26 cellular contexts compared by ENCODE assay signal in the genomic region with DNA sequence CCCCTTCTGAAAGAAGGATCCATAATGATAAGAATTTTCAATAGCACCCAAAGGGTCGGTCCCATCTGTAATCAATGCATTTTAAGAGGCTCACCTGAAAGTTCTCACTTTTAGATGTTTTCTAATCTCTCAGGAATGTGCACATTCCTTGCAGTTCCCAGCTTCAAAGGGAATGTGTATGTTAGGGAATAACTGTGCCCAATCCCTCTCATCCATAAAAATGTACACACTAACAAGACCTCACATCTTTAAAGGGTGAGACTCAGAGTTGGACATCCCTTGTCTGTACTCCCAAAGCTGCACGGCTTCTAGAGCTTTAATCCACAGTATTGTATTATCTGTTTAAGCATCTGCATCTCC. TPM values are rescaled to one million over a fixed set of nuclear protein-coding genes. Genes with fewer than 3 reads are reported as not detected.
DNase-seq lines count a peak whose midpoint lies in the region; ATAC-seq, FAIRE-seq and TF ChIP-seq lines count a peak whose summit lies in the region.
"Had no signal": no experiment of that assay in that cellular context is flagged by ENCODE, and none has a peak within 500 bp of the region (broad histone marks: within the 10 kb centered on the region; RNA-seq: fewer than 3 reads in every experiment).

No MANE protein-coding gene starts in this region.

- H4K8ac ChIP-seq in trophoblast cell (ENCODE audit: low read depth, low read length): no peak overlapping the region

- no peak overlapping the region for H4K12ac ChIP-seq in trophoblast cell (ENCODE audit: low read depth, low read length)

- no peak overlapping the region for H3K23ac ChIP-seq in trophoblast cell (ENCODE audit: low read length)

- H3K27ac Mint-ChIP-seq in Caco-2 (ENCODE audit: unreplicated experiment): peak overlapping the region; percentile 89
- H3K27ac Mint-ChIP-seq in astrocyte (ENCODE audit: unreplicated experiment): peak overlapping the region; percentile 91
- H3K27ac Mint-ChIP-seq in WTC11: no peak overlapping the region
- H3K27ac Mint-ChIP-seq: activated CD4-positive, alpha-beta T cell treated with anti-CD3 and anti-CD28 coated beads, Interleukin-2, amount 10 ng/mL, durations not matched to agents 24 days and 14 days; T-helper 2 cell treated with Interferon-gamma antibody and Interleukin-4, amounts not matched to agents 5 μg/mL and 100 μg/mL, for 36 hours had no signal

- TF ChIP-seq CTCF in Caco-2 (IDR thresholded peaks at IDR 0.05; ENCODE audit: insufficient read depth in 1 of 2, low read depth in 1 of 2, low read length in 1 of 2, severe bottlenecking in 1 of 2, unreplicated experiment in 1 of 2): no peak
- no peak for TF ChIP-seq CTCF in astrocyte (IDR thresholded peaks at IDR 0.05; ENCODE audit: insufficient read depth, low read depth, low read length)
- TF ChIP-seq CTCF in WTC11 (IDR thresholded peaks at IDR 0.05): no peak

- no peak overlapping the region for H3K4ac ChIP-seq in trophoblast cell (ENCODE audit: low read depth, low read length)

- DNase-seq in Caco-2 (peak in 1 of 2 experiments; percentile 34), M059J (ENCODE audit: low read depth) (peak; percentile 21), astrocyte (ENCODE audit: low read depth) (no peak), trophoblast cell (peak; percentile 19 to 70), cortex of kidney (lab: John Stamatoyannopoulos, UW) (no peak), GOT3 (lab: John Stamatoyannopoulos, UW) (no peak), hippocampal formation (lab: John Stamatoyannopoulos, UW) (no peak), WTC11 (ENCODE audit: low spot score) (no peak)
- DNase-seq: activated CD4-positive, alpha-beta T cell treated with anti-CD3 and anti-CD28 coated beads, Interleukin-2, amount 10 ng/mL, durations not matched to agents 24 days and 14 days; activated naive CD4-positive, alpha-beta T cell; activated T-cell treated with anti-CD3 and anti-CD28 coated beads, Interleukin-2, amount 50 U/mL, for 48 hours; C1 segment of cervical spinal cord; dermis blood vessel endothelial cell; glutamatergic neuron; KBM-7; NCI-H1436 treated with DMSO at 0.1 percent for 48 hours; NCI-H2107; NCI-H446 treated with DMSO at 0.1 percent for 48 hours; psoas muscle; stimulated activated CD4-positive, alpha-beta T cell treated with anti-CD3 and anti-CD28 coated beads, Interleukin-1b, Interleukin-23, amount 100 ng/mL, for 48 hours; substantia nigra had no signal

- H2AK5ac ChIP-seq in trophoblast cell (ENCODE audit: low read length): no peak overlapping the region

- POLR2A ChIA-PET in Caco-2 (lab: Charles Lee) (interaction anchor here (0.5 to 1.4 kb wide), 4 partner anchors 10 to 111 kb away, joined by 3 to 4 read pairs (median 4); no protein-coding TSS in a partner anchor), WTC11 (lab: Charles Lee) (interaction anchor here (0.5 to 1.0 kb wide), 4 partner anchors 10 to 122 kb away, joined by 3 to 5 read pairs (median 4); partner anchors contain the start of gene CCN1)

- H3K4me1 ChIP-seq in Caco-2 (peaks cover 67% of the 10 kb centered on the region), astrocyte (ENCODE audit: insufficient read depth, low read length) (peaks cover 73% of the 10 kb centered on the region), trophoblast cell (ENCODE audit: control insufficient read depth in 1 of 2, insufficient read depth in 2 of 2, low read length in 2 of 2) (peaks cover 20 to 27% of the 10 kb centered on the region in 2 experiments)
- H3K4me1 ChIP-seq: psoas muscle had no signal

- CTCF ChIA-PET in Caco-2 (lab: Charles Lee) (interaction anchor here (0.6 to 0.9 kb wide), 2 partner anchors 28 to 68 kb away, joined by 3 read pairs; no protein-coding TSS in a partner anchor), WTC11 (lab: Charles Lee) (interaction anchor here (0.6 to 0.9 kb wide), 2 partner anchors 82 to 227 kb away, joined by 3 read pairs; no protein-coding TSS in a partner anchor)

- H3K27me3 ChIP-seq in Caco-2 (replicated peaks; ENCODE audit: control insufficient read depth, insufficient read depth, low read length): no peaks in the 10 kb centered on the region
- H3K27me3 ChIP-seq in astrocyte (ENCODE audit: insufficient read depth, low read length): no peaks in the 10 kb centered on the region
- no peaks in the 10 kb centered on the region for H3K27me3 ChIP-seq in trophoblast cell (ENCODE audit: insufficient read depth, low read length)
- H3K27me3 ChIP-seq: vagina had no signal

- intact Hi-C loops in Caco-2 (cut with micrococcal nuclease; ENCODE audit: unreplicated experiment): loop anchor here (1.0 kb wide), 2 partner anchors 20 to 27 kb away; no protein-coding TSS in a partner anchor

- no peaks in the 10 kb centered on the region for H3K27me3 Mint-ChIP-seq in Caco-2 (ENCODE audit: insufficient read depth, unreplicated experiment)
- no peaks in the 10 kb centered on the region for H3K27me3 Mint-ChIP-seq in astrocyte (ENCODE audit: low read depth, unreplicated experiment)
- H3K27me3 Mint-ChIP-seq in WTC11 (ENCODE audit: low read depth): peaks cover 10% of the 10 kb centered on the region

- WGBS in trophoblast cell (ENCODE audit: extremely low coverage, insufficient coverage, insufficient read length): no CpG with 5 or more reads among the region's 2 CpGs

- no peak for ATAC-seq in WTC11
- ATAC-seq: psoas muscle had no signal

- no peak overlapping the region for H3K14ac ChIP-seq in trophoblast cell (ENCODE audit: low read length)

- H3K9me3 ChIP-seq in Caco-2 (no peaks in the 10 kb centered on the region), astrocyte (ENCODE audit: insufficient read depth, low read depth, low read length) (no peaks in the 10 kb centered on the region), trophoblast cell (ENCODE audit: insufficient read depth, low read depth, low read length) (no peaks in the 10 kb centered on the region)
- H3K9me3 ChIP-seq: psoas muscle, vagina had no signal

- no peak overlapping the region for H2BK12ac ChIP-seq in trophoblast cell (ENCODE audit: low read length)

- H3K36me3 ChIP-seq in Caco-2 (ENCODE audit: control insufficient read depth, insufficient read depth, low read length) (no peaks in the 10 kb centered on the region), astrocyte (ENCODE audit: insufficient read depth, low read length) (peaks cover 16% of the 10 kb centered on the region), trophoblast cell (ENCODE audit: control insufficient read depth in 1 of 2, insufficient read depth in 2 of 2, low read length in 2 of 2) (peaks cover 0 to 3% of the 10 kb centered on the region in 2 experiments)
- H3K36me3 ChIP-seq: vagina had no signal

- H3K4me3 ChIP-seq in Caco-2 (ENCODE audit: low read depth, low read length): no peak overlapping the region
- no peak overlapping the region for H3K4me3 ChIP-seq in astrocyte (ENCODE audit: insufficient read depth, low read depth, low read length)
- no peak overlapping the region for H3K4me3 ChIP-seq in trophoblast cell (ENCODE audit: low read depth, low read length)
- H3K4me3 ChIP-seq: psoas muscle, SK-N-MC, vagina had no signal

- H3K9me3 Mint-ChIP-seq in Caco-2 (ENCODE audit: unreplicated experiment) (peaks cover 9% of the 10 kb centered on the region), astrocyte (ENCODE audit: unreplicated experiment) (no peaks in the 10 kb centered on the region), WTC11 (peaks cover 12% of the 10 kb centered on the region)
- H3K9me3 Mint-ChIP-seq: activated CD4-positive, alpha-beta T cell treated with anti-CD3 and anti-CD28 coated beads, Interleukin-2, amount 10 ng/mL, durations not matched to agents 24 days and 14 days; T-helper 2 cell treated with Interferon-gamma antibody and Interleukin-4, amounts not matched to agents 5 μg/mL and 100 μg/mL, for 36 hours had no signal

- no peak for FAIRE-seq in astrocyte (lab: Jason Lieb, UNC)
- FAIRE-seq: D721Med had no signal

- H3K27ac ChIP-seq in astrocyte (ENCODE audit: low read depth, low read length) (peak overlapping the region; percentile 75), trophoblast cell (ENCODE audit: low read depth, low read length) (peak overlapping the region; percentile 45)
- H3K27ac ChIP-seq: psoas muscle, SK-N-MC, VCaP had no signal

- H3K4me2 ChIP-seq in astrocyte (ENCODE audit: low read length) (peak overlapping the region; percentile 61), trophoblast cell (ENCODE audit: low read length) (peak overlapping the region; percentile 11)

- H2BK120ac ChIP-seq in trophoblast cell (ENCODE audit: insufficient read depth, low read length, poor library complexity): no peak overlapping the region

- peaks cover 99% of the 10 kb centered on the region for H3K79me2 ChIP-seq in astrocyte (ENCODE audit: insufficient read depth, low read length)
- H3K79me2 ChIP-seq in trophoblast cell (ENCODE audit: control insufficient read depth, insufficient read depth, low read length, poor library complexity): peaks cover under 1% of the 10 kb centered on the region

- no peak overlapping the region for H3K4me3 Mint-ChIP-seq in Caco-2 (ENCODE audit: unreplicated experiment)
- peak overlapping the region; percentile 34 for H3K4me3 Mint-ChIP-seq in astrocyte (ENCODE audit: unreplicated experiment)
- no peak overlapping the region for H3K4me3 Mint-ChIP-seq in WTC11
- H3K4me3 Mint-ChIP-seq: activated CD4-positive, alpha-beta T cell treated with anti-CD3 and anti-CD28 coated beads, Interleukin-2, amount 10 ng/mL, durations not matched to agents 24 days and 14 days; T-helper 2 cell treated with Interferon-gamma antibody and Interleukin-4, amounts not matched to agents 5 μg/mL and 100 μg/mL, for 36 hours had no signal

- no peak overlapping the region for H3K18ac ChIP-seq in trophoblast cell (ENCODE audit: low read length)

- H3K9ac ChIP-seq in astrocyte (ENCODE audit: low read length) (peak overlapping the region; percentile 66), trophoblast cell (ENCODE audit: low read length) (no peak overlapping the region)

- BruUV-seq in Caco-2 (replicated peaks; lab: Mats Ljungman, UMichigan): no TSS peak

- H4K20me1 ChIP-seq in astrocyte (ENCODE audit: insufficient read depth, low read length): peaks cover 69% of the 10 kb centered on the region

- H3K79me1 ChIP-seq in trophoblast cell (ENCODE audit: low read length): peaks cover 5% of the 10 kb centered on the region

- H3K4me1 Mint-ChIP-seq in Caco-2 (ENCODE audit: low read depth, unreplicated experiment) (peaks cover 25% of the 10 kb centered on the region), astrocyte (ENCODE audit: low read depth, unreplicated experiment) (peaks cover 80% of the 10 kb centered on the region), WTC11 (no peaks in the 10 kb centered on the region; the same call in 1 of the 2 replicates)

- H4K91ac ChIP-seq in trophoblast cell (ENCODE audit: low read depth, low read length): no peak overlapping the region

- H3K36me3 Mint-ChIP-seq in Caco-2 (ENCODE audit: insufficient read depth, unreplicated experiment): peaks cover 10% of the 10 kb centered on the region
- H3K36me3 Mint-ChIP-seq in astrocyte (ENCODE audit: low read depth, unreplicated experiment): peaks cover 18% of the 10 kb centered on the region
- H3K36me3 Mint-ChIP-seq in WTC11: peaks cover 7% of the 10 kb centered on the region; the same call in 1 of the 2 replicates

- peak overlapping the region; percentile 22 for H2BK5ac ChIP-seq in trophoblast cell (ENCODE audit: low read depth, low read length, poor library complexity)

- H2AFZ ChIP-seq in astrocyte (ENCODE audit: low read depth, low read length): no peak overlapping the region
- H2AFZ ChIP-seq in trophoblast cell (ENCODE audit: insufficient read depth, low read length, poor library complexity): no peak overlapping the region

RNA-seq across cellular contexts. Expression of gene CCN1, which starts 9.4 kb away (rescaled TPM):
- 87.4 and 88.8 TPM in 2 replicates for total RNA-seq in Caco-2 (2022)
- total RNA-seq in M059J (2014; rRNA removed; shearing (Covaris generic)): 78.3 and 110 TPM in 2 replicates
- 624 and 672 TPM in 2 replicates for total RNA-seq in astrocyte
- polyA plus RNA-seq in trophoblast cell (2013): 190 and 196 TPM in 2 replicates
- total RNA-seq in WTC11 (2021): 64.1 to 91.0 TPM (median 89.9 TPM) in 3 replicates

Comparison
In these comparisons a context has a peak if more than half of its experiments do, and no peak if none do; other contexts are left out.
1. DNase-seq: peak in M059J (single experiment) and trophoblast cell (2 of 2); none in astrocyte (single experiment), cortex of kidney (single experiment), GOT3 (single experiment), hippocampal formation (0 of 2) and WTC11 (single experiment).